In genomic region chr13:92984151-92984550, GRCh38 we compare ENCODE assay signal across 1 cellular context.
TF ChIP-seq lines count a peak whose summit lies in the region.

No MANE protein-coding gene starts in this region.

TF ChIP-seq in IMR-90, 13 proteins besides CTCF, POLR2A, EP300 and RAD21 (continued from another document):
- TF ChIP-seq ELK1 (IDR thresholded peaks at IDR 0.05; ENCODE audit: borderline replicate concordance, low read depth, low read length), result no peak
- no peak for TF ChIP-seq NFE2L2 (IDR thresholded peaks at IDR 0.05; ENCODE audit: low read depth, low read length)
- no peak for TF ChIP-seq CHD1 (IDR thresholded peaks at IDR 0.05; ENCODE audit: low read depth, low read length)
- no peak for TF ChIP-seq USF2 (IDR thresholded peaks at IDR 0.05; ENCODE audit: low read depth, low read length)
- no peak for TF ChIP-seq RCOR1 (IDR thresholded peaks at IDR 0.05; ENCODE audit: insufficient replicate concordance, low read length)
- TF ChIP-seq FOS (IDR thresholded peaks at IDR 0.05; ENCODE audit: low read depth, low read length), result no peak
- TF ChIP-seq RFX5 (IDR thresholded peaks at IDR 0.05; ENCODE audit: low read depth, low read length), result no peak
- no peak for TF ChIP-seq MXI1 (IDR thresholded peaks at IDR 0.05; ENCODE audit: borderline replicate concordance, low read depth, low read length)
- TF ChIP-seq MAZ (IDR thresholded peaks at IDR 0.05; ENCODE audit: borderline replicate concordance, low read depth, low read length), result no peak
TF ChIP-seq in IMR-90: peak in this region for 0.
